ENCODE assay signal across 8 cellular contexts in genomic region chr16:80466024-80466986, GRCh38.
A peak's percentile ranks its signal among the peaks of the same experiment; 100 is the strongest.
DNase-seq lines count a peak whose midpoint lies in the region; ATAC-seq and TF ChIP-seq lines count a peak whose summit lies in the region.

No MANE protein-coding gene starts in this region.

- H3K36me3 ChIP-seq in DOHH2 (ENCODE audit: control insufficient read depth, low read length): no peaks in the 10 kb centered on the region
- H3K36me3 ChIP-seq in Karpas-422 (ENCODE audit: insufficient read depth, low read length): no peaks in the 10 kb centered on the region
- H3K36me3 ChIP-seq in adipocyte (ENCODE audit: control insufficient read depth, insufficient read depth, low read length, severe bottlenecking): no peaks in the 10 kb centered on the region
- no peaks in the 10 kb centered on the region for H3K36me3 ChIP-seq in right atrium auricular region

- peak; percentile 87 for ATAC-seq in GM21723 (IDR thresholded peaks at IDR 0.05; ENCODE audit: unreplicated experiment)

- TF ChIP-seq CTCF in DOHH2 (IDR thresholded peaks at IDR 0.05; ENCODE audit: low read depth, low read length, poor library complexity, severe bottlenecking) (peak; percentile 98), right atrium auricular region (IDR thresholded peaks at IDR 0.05) (peak; percentile 32 to 82)

- H4K20me1 ChIP-seq in DOHH2 (ENCODE audit: control insufficient read depth, insufficient read depth, low read depth, low read length) (no peaks in the 10 kb centered on the region), Karpas-422 (ENCODE audit: insufficient read depth, low read depth, low read length) (no peaks in the 10 kb centered on the region)

- no peak overlapping the region for H3K27ac ChIP-seq in DOHH2 (ENCODE audit: low read depth, low read length)
- no peak overlapping the region for H3K27ac ChIP-seq in Karpas-422 (ENCODE audit: low read length)
- H3K27ac ChIP-seq in right atrium auricular region: no peak overlapping the region

- DNase-seq in Karpas-422: peak; percentile 92
- peak; percentile 53 for DNase-seq in SW480 (ENCODE audit: low spot score)
- peak; percentile 82 for DNase-seq in adipocyte (ENCODE audit: low read depth)
- peak; percentile 71 for DNase-seq in right atrium auricular region (ENCODE audit: low spot score)
- DNase-seq in putamen (ENCODE audit: low spot score): peak; percentile 34
- no peak for DNase-seq in NCI-H146 treated with DMSO at 0.1 percent for 48 hours (lab: John Stamatoyannopoulos, UW; ENCODE audit: unreplicated experiment)

- H3K4me2 ChIP-seq in DOHH2 (ENCODE audit: low read length) (peak overlapping the region; percentile 36; the same call in 1 of the 2 replicates), Karpas-422 (ENCODE audit: low read depth, low read length, poor library complexity, severe bottlenecking) (peak overlapping the region; percentile 53)

- no peaks in the 10 kb centered on the region; the same call in 1 of the 2 replicates for H3K27me3 ChIP-seq in DOHH2 (ENCODE audit: control insufficient read depth, low read length)
- no peaks in the 10 kb centered on the region for H3K27me3 ChIP-seq in Karpas-422 (ENCODE audit: low read length)
- H3K27me3 ChIP-seq in adipocyte (replicated peaks; ENCODE audit: control insufficient read depth, insufficient read depth, low read length): no peaks in the 10 kb centered on the region
- no peaks in the 10 kb centered on the region for H3K27me3 ChIP-seq in right atrium auricular region

- H3K9ac ChIP-seq in Karpas-422 (ENCODE audit: low read length): no peak overlapping the region
- no peak overlapping the region for H3K9ac ChIP-seq in adipocyte (ENCODE audit: low read length)

- no peak overlapping the region for H2AFZ ChIP-seq in Karpas-422 (ENCODE audit: low read length)

- H3F3A ChIP-seq in DOHH2 (ENCODE audit: control insufficient read depth, insufficient read depth): no peaks in the 10 kb centered on the region

- H3K79me2 ChIP-seq in DOHH2 (ENCODE audit: control insufficient read depth, low read length) (no peaks in the 10 kb centered on the region), Karpas-422 (ENCODE audit: low read length) (no peaks in the 10 kb centered on the region)

- H3K4me3 ChIP-seq in DOHH2 (ENCODE audit: low read length) (no peak overlapping the region), Karpas-422 (ENCODE audit: low read length) (no peak overlapping the region; the same call in 1 of the 2 replicates), adipocyte (ENCODE audit: low read length) (no peak overlapping the region), right atrium auricular region (no peak overlapping the region)

- H3K9me3 ChIP-seq in DOHH2 (ENCODE audit: control insufficient read depth, insufficient read depth, low read length) (no peaks in the 10 kb centered on the region), Karpas-422 (ENCODE audit: low read length) (no peaks in the 10 kb centered on the region), adipocyte (ENCODE audit: control insufficient read depth, low read length) (peaks cover 9% of the 10 kb centered on the region), right atrium auricular region (peaks cover 0 to 8% of the 10 kb centered on the region in 2 donors)

- no peaks in the 10 kb centered on the region for H3K9me2 ChIP-seq in DOHH2 (replicated peaks; ENCODE audit: control insufficient read depth, low read length)
- no peaks in the 10 kb centered on the region for H3K9me2 ChIP-seq in Karpas-422 (replicated peaks; ENCODE audit: insufficient read depth, low read length)

- H3K4me1 ChIP-seq in DOHH2 (ENCODE audit: control insufficient read depth, low read length) (peaks cover 6% of the 10 kb centered on the region; the same call in 1 of the 2 replicates), Karpas-422 (ENCODE audit: low read length) (peaks cover 19% of the 10 kb centered on the region), adipocyte (ENCODE audit: control insufficient read depth, insufficient read depth, low read length) (no peaks in the 10 kb centered on the region), right atrium auricular region (no peaks in the 10 kb centered on the region)
